In the genomic region with DNA sequence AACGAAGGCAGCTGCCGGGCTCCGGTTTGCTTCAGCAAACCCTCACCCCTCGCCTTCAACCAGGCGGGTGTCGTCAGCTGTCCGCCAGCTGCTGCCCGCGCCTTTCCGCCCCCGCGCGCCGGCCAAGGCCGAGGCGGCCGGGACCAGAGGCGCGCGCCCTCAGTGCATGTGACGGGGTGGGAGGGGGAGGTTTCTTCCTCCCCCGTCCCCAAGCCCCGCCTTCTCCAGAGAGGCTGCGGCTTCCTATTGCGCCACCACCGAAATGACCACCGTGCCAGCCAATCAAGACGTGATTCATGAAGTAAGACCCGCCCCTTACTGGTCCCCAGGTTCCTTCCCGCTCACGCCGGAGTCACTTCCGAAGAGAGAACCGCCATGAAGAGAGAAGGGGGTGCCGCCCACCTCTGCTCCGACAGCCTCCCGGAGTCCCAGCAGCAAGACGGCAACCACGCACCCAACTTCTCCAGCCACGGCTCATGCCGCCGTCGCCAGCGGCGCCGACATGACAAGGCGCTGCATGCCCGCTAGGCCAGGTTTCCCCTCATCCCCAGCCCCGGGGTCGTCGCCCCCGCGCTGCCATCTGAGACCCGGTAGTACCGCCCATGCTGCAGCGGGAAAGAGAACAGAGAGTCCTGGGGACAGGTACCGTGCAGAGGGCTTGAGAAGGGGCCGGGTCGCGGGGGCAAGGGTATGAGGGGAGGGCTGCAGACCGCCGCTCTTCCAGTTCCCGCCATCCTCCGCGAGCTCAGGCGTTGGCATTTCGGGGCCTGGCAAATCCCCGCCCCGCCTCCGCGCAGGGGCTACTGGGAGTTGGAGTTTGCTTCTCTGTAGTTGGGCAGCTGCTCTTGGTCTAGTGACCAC, we compare ENCODE assay signal across 1 cellular context.
TF ChIP-seq lines count a peak whose summit lies in the region.

A gene with protein sequence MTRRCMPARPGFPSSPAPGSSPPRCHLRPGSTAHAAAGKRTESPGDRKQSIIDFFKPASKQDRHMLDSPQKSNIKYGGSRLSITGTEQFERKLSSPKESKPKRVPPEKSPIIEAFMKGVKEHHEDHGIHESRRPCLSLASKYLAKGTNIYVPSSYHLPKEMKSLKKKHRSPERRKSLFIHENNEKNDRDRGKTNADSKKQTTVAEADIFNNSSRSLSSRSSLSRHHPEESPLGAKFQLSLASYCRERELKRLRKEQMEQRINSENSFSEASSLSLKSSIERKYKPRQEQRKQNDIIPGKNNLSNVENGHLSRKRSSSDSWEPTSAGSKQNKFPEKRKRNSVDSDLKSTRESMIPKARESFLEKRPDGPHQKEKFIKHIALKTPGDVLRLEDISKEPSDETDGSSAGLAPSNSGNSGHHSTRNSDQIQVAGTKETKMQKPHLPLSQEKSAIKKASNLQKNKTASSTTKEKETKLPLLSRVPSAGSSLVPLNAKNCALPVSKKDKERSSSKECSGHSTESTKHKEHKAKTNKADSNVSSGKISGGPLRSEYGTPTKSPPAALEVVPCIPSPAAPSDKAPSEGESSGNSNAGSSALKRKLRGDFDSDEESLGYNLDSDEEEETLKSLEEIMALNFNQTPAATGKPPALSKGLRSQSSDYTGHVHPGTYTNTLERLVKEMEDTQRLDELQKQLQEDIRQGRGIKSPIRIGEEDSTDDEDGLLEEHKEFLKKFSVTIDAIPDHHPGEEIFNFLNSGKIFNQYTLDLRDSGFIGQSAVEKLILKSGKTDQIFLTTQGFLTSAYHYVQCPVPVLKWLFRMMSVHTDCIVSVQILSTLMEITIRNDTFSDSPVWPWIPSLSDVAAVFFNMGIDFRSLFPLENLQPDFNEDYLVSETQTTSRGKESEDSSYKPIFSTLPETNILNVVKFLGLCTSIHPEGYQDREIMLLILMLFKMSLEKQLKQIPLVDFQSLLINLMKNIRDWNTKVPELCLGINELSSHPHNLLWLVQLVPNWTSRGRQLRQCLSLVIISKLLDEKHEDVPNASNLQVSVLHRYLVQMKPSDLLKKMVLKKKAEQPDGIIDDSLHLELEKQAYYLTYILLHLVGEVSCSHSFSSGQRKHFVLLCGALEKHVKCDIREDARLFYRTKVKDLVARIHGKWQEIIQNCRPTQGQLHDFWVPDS (plus strand): TSS at position 355 of the 861 bp plus-strand sequence. CDS start 148 bp downstream, at position 503.

TF ChIP-seq in HepG2, 621 proteins besides CTCF, POLR2A, EP300 and RAD21 (continued from another document and continues in another):
- TF ChIP-seq, protein P1, sequence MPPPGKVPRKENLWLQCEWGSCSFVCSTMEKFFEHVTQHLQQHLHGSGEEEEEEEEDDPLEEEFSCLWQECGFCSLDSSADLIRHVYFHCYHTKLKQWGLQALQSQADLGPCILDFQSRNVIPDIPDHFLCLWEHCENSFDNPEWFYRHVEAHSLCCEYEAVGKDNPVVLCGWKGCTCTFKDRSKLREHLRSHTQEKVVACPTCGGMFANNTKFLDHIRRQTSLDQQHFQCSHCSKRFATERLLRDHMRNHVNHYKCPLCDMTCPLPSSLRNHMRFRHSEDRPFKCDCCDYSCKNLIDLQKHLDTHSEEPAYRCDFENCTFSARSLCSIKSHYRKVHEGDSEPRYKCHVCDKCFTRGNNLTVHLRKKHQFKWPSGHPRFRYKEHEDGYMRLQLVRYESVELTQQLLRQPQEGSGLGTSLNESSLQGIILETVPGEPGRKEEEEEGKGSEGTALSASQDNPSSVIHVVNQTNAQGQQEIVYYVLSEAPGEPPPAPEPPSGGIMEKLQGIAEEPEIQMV (CRISPR knock-in tag; IDR thresholded peaks at IDR 0.05; ENCODE audit: low read depth) = peak; percentile 22; the same call in 1 of the 2 replicates
- TF ChIP-seq ZBTB8A (CRISPR knock-in tag; IDR thresholded peaks at IDR 0.05; ENCODE audit: borderline replicate concordance, low read depth) (no peak), TGIF2 (CRISPR knock-in tag; IDR thresholded peaks at IDR 0.05) (no peak), SOX5 (CRISPR knock-in tag; IDR thresholded peaks at IDR 0.05; ENCODE audit: borderline replicate concordance) (0 out of 2 replicates have a peak, but pooled peaks have one; percentile 15), XRCC5 (optimal IDR thresholded peaks at IDR 0.05; ENCODE audit: low read length) (no peak), DMAP1 (CRISPR knock-in tag; IDR thresholded peaks at IDR 0.05) (peak; percentile 77), MAFG (CRISPR knock-in tag; IDR thresholded peaks at IDR 0.05) (no peak), RNF2 (conservative IDR thresholded peaks at IDR 0.05; ENCODE audit: low read depth) (no peak), ZNF253 (CRISPR knock-in tag; IDR thresholded peaks at IDR 0.05; ENCODE audit: borderline replicate concordance) (no peak), EHMT2 (IDR thresholded peaks at IDR 0.05; ENCODE audit: borderline replicate concordance, low read depth, low read length) (no peak), ZNF879 (CRISPR knock-in tag; IDR thresholded peaks at IDR 0.05) (0 out of 2 replicates have a peak, but pooled peaks have one; percentile 21), DR1 (CRISPR knock-in tag; IDR thresholded peaks at IDR 0.05) (peak; percentile 86), PHB2 (IDR thresholded peaks at IDR 0.05; ENCODE audit: partially characterized antibody) (no peak), ZSCAN30 (CRISPR knock-in tag; IDR thresholded peaks at IDR 0.05) (no peak), LCORL (IDR thresholded peaks at IDR 0.05) (no peak), LCORL (CRISPR knock-in tag; IDR thresholded peaks at IDR 0.05) (peak; percentile 64), ZNF354B (CRISPR knock-in tag; IDR thresholded peaks at IDR 0.05) (0 out of 2 replicates have a peak, but pooled peaks have one; percentile 48), ZFP36L2 (CRISPR knock-in tag; IDR thresholded peaks at IDR 0.05) (no peak), FOXP1 (IDR thresholded peaks at IDR 0.05) (no peak), FOXP1 (CRISPR knock-in tag; IDR thresholded peaks at IDR 0.05) (no peak), NR2F2 (IDR thresholded peaks at IDR 0.05; ENCODE audit: borderline replicate concordance, low read depth) (peak; percentile 53; the same call in 1 of the 2 replicates), ZSCAN12 (CRISPR knock-in tag; IDR thresholded peaks at IDR 0.05) (0 out of 2 replicates have a peak, but pooled peaks have one; percentile 47), SPEN (CRISPR knock-in tag; IDR thresholded peaks at IDR 0.05; ENCODE audit: low read depth) (peak; percentile 76), FOSL2 (CRISPR knock-in tag; IDR thresholded peaks at IDR 0.05) (peak; percentile 32), ZNF572 (CRISPR knock-in tag; IDR thresholded peaks at IDR 0.05) (no peak), AGO2 (optimal IDR thresholded peaks at IDR 0.05; ENCODE audit: low read depth, low read length) (peak; percentile 97), CREM (IDR thresholded peaks at IDR 0.05) (peak; percentile 49), CREM (CRISPR knock-in tag; IDR thresholded peaks at IDR 0.05) (no peak), ZNF224 (CRISPR knock-in tag; IDR thresholded peaks at IDR 0.05) (no peak), RFXAP (CRISPR knock-in tag; IDR thresholded peaks at IDR 0.05; ENCODE audit: borderline replicate concordance) (peak; percentile 69; the same call in 1 of the 2 replicates), ZNF138 (CRISPR knock-in tag; IDR thresholded peaks at IDR 0.05; ENCODE audit: low read depth) (no peak), TCF12 (IDR thresholded peaks at IDR 0.05) (no peak), TCF12 (CRISPR knock-in tag; IDR thresholded peaks at IDR 0.05) (peak; percentile 71; the same call in 1 of the 2 replicates), ZC3H4 (CRISPR knock-in tag; IDR thresholded peaks at IDR 0.05; ENCODE audit: borderline replicate concordance) (no peak), HNF4G (IDR thresholded peaks at IDR 0.05; ENCODE audit: borderline replicate concordance, low read depth, low read length) (no peak), HNF4G (CRISPR knock-in tag; IDR thresholded peaks at IDR 0.05; ENCODE audit: borderline replicate concordance, low read depth) (no peak)
- TF ChIP-seq, protein P2, sequence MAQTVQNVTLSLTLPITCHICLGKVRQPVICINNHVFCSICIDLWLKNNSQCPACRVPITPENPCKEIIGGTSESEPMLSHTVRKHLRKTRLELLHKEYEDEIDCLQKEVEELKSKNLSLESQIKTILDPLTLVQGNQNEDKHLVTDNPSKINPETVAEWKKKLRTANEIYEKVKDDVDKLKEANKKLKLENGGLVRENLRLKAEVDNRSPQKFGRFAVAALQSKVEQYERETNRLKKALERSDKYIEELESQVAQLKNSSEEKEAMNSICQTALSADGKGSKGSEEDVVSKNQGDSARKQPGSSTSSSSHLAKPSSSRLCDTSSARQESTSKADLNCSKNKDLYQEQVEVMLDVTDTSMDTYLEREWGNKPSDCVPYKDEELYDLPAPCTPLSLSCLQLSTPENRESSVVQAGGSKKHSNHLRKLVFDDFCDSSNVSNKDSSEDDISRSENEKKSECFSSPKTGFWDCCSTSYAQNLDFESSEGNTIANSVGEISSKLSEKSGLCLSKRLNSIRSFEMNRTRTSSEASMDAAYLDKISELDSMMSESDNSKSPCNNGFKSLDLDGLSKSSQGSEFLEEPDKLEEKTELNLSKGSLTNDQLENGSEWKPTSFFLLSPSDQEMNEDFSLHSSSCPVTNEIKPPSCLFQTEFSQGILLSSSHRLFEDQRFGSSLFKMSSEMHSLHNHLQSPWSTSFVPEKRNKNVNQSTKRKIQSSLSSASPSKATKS (CRISPR knock-in tag; IDR thresholded peaks at IDR 0.05) = no peak
- TF ChIP-seq, protein P3, sequence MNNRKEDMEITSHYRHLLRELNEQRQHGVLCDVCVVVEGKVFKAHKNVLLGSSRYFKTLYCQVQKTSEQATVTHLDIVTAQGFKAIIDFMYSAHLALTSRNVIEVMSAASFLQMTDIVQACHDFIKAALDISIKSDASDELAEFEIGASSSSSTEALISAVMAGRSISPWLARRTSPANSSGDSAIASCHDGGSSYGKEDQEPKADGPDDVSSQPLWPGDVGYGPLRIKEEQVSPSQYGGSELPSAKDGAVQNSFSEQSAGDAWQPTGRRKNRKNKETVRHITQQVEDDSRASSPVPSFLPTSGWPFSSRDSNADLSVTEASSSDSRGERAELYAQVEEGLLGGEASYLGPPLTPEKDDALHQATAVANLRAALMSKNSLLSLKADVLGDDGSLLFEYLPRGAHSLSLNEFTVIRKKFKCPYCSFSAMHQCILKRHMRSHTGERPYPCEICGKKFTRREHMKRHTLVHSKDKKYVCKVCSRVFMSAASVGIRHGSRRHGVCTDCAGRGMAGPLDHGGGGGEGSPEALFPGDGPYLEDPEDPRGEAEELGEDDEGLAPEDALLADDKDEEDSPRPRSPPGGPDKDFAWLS (CRISPR knock-in tag; IDR thresholded peaks at IDR 0.05; ENCODE audit: borderline replicate concordance) = no peak
- TF ChIP-seq, protein P4, sequence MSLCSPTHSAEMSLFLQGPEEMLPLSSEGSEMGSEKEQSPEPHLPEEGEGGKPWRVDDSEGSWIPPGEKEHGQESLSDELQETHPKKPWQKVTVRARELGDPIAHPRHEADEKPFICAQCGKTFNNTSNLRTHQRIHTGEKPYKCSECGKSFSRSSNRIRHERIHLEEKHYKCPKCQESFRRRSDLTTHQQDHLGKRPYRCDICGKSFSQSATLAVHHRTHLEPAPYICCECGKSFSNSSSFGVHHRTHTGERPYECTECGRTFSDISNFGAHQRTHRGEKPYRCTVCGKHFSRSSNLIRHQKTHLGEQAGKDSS (CRISPR knock-in tag; IDR thresholded peaks at IDR 0.05; ENCODE audit: borderline replicate concordance, low read depth) = peak; percentile 80; the same call in 1 of the 2 replicates
- TF ChIP-seq, protein P5, sequence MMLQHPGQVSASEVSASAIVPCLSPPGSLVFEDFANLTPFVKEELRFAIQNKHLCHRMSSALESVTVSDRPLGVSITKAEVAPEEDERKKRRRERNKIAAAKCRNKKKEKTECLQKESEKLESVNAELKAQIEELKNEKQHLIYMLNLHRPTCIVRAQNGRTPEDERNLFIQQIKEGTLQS (CRISPR knock-in tag; IDR thresholded peaks at IDR 0.05) = peak; percentile 41; the same call in 1 of the 2 replicates
- TF ChIP-seq, protein P6, sequence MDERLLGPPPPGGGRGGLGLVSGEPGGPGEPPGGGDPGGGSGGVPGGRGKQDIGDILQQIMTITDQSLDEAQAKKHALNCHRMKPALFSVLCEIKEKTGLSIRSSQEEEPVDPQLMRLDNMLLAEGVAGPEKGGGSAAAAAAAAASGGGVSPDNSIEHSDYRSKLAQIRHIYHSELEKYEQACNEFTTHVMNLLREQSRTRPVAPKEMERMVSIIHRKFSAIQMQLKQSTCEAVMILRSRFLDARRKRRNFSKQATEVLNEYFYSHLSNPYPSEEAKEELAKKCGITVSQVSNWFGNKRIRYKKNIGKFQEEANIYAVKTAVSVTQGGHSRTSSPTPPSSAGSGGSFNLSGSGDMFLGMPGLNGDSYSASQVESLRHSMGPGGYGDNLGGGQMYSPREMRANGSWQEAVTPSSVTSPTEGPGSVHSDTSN (CRISPR knock-in tag; IDR thresholded peaks at IDR 0.05) = peak; percentile 80
- TF ChIP-seq, protein P7, sequence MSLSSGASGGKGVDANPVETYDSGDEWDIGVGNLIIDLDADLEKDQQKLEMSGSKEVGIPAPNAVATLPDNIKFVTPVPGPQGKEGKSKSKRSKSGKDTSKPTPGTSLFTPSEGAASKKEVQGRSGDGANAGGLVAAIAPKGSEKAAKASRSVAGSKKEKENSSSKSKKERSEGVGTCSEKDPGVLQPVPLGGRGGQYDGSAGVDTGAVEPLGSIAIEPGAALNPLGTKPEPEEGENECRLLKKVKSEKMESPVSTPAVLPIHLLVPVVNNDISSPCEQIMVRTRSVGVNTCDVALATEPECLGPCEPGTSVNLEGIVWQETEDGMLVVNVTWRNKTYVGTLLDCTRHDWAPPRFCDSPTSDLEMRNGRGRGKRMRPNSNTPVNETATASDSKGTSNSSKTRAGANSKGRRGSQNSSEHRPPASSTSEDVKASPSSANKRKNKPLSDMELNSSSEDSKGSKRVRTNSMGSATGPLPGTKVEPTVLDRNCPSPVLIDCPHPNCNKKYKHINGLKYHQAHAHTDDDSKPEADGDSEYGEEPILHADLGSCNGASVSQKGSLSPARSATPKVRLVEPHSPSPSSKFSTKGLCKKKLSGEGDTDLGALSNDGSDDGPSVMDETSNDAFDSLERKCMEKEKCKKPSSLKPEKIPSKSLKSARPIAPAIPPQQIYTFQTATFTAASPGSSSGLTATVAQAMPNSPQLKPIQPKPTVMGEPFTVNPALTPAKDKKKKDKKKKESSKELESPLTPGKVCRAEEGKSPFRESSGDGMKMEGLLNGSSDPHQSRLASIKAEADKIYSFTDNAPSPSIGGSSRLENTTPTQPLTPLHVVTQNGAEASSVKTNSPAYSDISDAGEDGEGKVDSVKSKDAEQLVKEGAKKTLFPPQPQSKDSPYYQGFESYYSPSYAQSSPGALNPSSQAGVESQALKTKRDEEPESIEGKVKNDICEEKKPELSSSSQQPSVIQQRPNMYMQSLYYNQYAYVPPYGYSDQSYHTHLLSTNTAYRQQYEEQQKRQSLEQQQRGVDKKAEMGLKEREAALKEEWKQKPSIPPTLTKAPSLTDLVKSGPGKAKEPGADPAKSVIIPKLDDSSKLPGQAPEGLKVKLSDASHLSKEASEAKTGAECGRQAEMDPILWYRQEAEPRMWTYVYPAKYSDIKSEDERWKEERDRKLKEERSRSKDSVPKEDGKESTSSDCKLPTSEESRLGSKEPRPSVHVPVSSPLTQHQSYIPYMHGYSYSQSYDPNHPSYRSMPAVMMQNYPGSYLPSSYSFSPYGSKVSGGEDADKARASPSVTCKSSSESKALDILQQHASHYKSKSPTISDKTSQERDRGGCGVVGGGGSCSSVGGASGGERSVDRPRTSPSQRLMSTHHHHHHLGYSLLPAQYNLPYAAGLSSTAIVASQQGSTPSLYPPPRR (CRISPR knock-in tag; IDR thresholded peaks at IDR 0.05; ENCODE audit: borderline replicate concordance) = no peak
